Comparison of ENCODE assay signal across 24 cellular contexts in the genomic region with DNA sequence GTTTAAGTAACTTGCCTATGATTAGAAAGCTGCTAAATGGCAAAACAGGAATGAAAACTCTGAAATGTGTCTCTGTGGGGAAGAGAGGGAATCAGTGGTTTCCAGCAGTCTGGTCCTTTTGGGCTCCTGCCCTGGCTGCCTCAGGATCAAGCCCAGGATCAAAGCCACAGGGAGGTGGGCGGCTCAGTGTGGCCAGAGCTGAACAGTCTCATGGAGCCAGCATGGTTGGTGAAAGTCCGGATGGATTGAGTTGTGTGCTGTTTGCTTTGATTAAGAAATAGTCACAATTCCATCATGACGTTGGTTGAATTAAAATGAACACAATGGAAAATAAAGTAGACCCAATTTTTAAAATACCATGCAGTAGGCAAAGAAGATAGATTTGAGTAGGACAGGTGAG.
"Had no signal": no experiment of that assay in that cellular context is flagged by ENCODE, and none has a peak within 500 bp of the region (broad histone marks: within the 10 kb centered on the region; RNA-seq: fewer than 3 reads in every experiment).

No MANE protein-coding gene starts in this region.

- H3K27me3 ChIP-seq: gastrocnemius medialis, sigmoid colon, spleen, vagina had no signal

- DNase-seq: activated CD4-positive, alpha-beta T cell treated with anti-CD3 and anti-CD28 coated beads for 36 hours; activated CD4-positive, alpha-beta T cell treated with anti-CD3 and anti-CD28 coated beads, Interleukin-2, amount 50 U/mL, for 4 hours; activated CD8-positive, alpha-beta memory T cell treated with anti-CD3 and anti-CD28 coated beads, Interleukin-2, amount 50 U/mL, for 48 hours; activated naive CD4-positive, alpha-beta T cell treated with Interleukin-2 at 50 U/mL for 16 hours; activated naive CD8-positive, alpha-beta T cell treated with anti-CD3 and anti-CD28 coated beads, Interleukin-2, amount 10 ng/mL, durations not matched to agents 7 days and 5 days; activated T-cell treated with anti-CD3 and anti-CD28 coated beads, Interleukin-2, amount 50 U/mL, for 4 hours; amniotic stem cell; cerebellar nuclear complex; endodermal cell; esophagus squamous epithelium; gastrocnemius medialis; hippocampal formation; kidney glomerular epithelial cell; left ventricle myocardium inferior; sigmoid colon; spleen; stimulated activated CD4-positive, alpha-beta T cell treated with anti-CD3 and anti-CD28 coated beads, Interleukin-4, amount 100 ng/mL, for 24 hours; stimulated activated naive CD4-positive, alpha-beta T cell treated with Interleukin-2 at 50 U/mL for 16 hours had no signal

- H3K27me3 Mint-ChIP-seq: activated naive CD8-positive, alpha-beta T cell treated with anti-CD3 and anti-CD28 coated beads, Interleukin-2, amount 10 ng/mL, durations not matched to agents 7 days and 5 days; type B pancreatic cell had no signal

- H3K4me3 ChIP-seq: coronary artery, esophagus squamous epithelium, gastrocnemius medialis, left ventricle myocardium inferior, sigmoid colon, spleen, thoracic aorta, vagina had no signal

- H3K36me3 ChIP-seq: esophagus squamous epithelium, gastrocnemius medialis, left ventricle myocardium inferior, sigmoid colon, spleen, thoracic aorta, vagina had no signal

- H3K4me3 Mint-ChIP-seq: activated CD4-positive, alpha-beta T cell treated with anti-CD3 and anti-CD28 coated beads for 36 hours; activated naive CD8-positive, alpha-beta T cell treated with anti-CD3 and anti-CD28 coated beads, Interleukin-2, amount 10 ng/mL, durations not matched to agents 7 days and 5 days; activated T-cell treated with anti-CD3 and anti-CD28 coated beads, Interleukin-2, amount 50 U/mL, for 4 hours; endodermal cell; nephron; type B pancreatic cell had no signal

- H3K36me3 Mint-ChIP-seq: activated naive CD8-positive, alpha-beta T cell treated with anti-CD3 and anti-CD28 coated beads, Interleukin-2, amount 10 ng/mL, durations not matched to agents 7 days and 5 days; type B pancreatic cell had no signal

- H3K4me1 ChIP-seq: esophagus squamous epithelium, gastrocnemius medialis, left ventricle myocardium inferior, sigmoid colon, vagina had no signal

- FAIRE-seq: TTC549 had no signal

- H3K9me3 ChIP-seq: esophagus squamous epithelium, gastrocnemius medialis, left ventricle myocardium inferior, sigmoid colon, spleen, thoracic aorta, vagina had no signal

- H3K27ac ChIP-seq: coronary artery, esophagus squamous epithelium, gastrocnemius medialis, left ventricle myocardium inferior, sigmoid colon, spleen, thoracic aorta, vagina had no signal

- H3K27ac Mint-ChIP-seq: activated CD4-positive, alpha-beta T cell treated with anti-CD3 and anti-CD28 coated beads for 36 hours; activated naive CD8-positive, alpha-beta T cell treated with anti-CD3 and anti-CD28 coated beads, Interleukin-2, amount 10 ng/mL, durations not matched to agents 7 days and 5 days; endodermal cell; nephron; type B pancreatic cell had no signal

- H3K4me1 Mint-ChIP-seq: activated CD4-positive, alpha-beta T cell treated with anti-CD3 and anti-CD28 coated beads for 36 hours; activated naive CD8-positive, alpha-beta T cell treated with anti-CD3 and anti-CD28 coated beads, Interleukin-2, amount 10 ng/mL, durations not matched to agents 7 days and 5 days; endodermal cell had no signal

- ATAC-seq: activated CD4-positive, alpha-beta T cell treated with anti-CD3 and anti-CD28 coated beads for 36 hours; activated T-cell treated with anti-CD3 and anti-CD28 coated beads, Interleukin-2, amount 50 U/mL, for 4 hours; gastrocnemius medialis had no signal

- H3K9me3 Mint-ChIP-seq: activated naive CD8-positive, alpha-beta T cell treated with anti-CD3 and anti-CD28 coated beads, Interleukin-2, amount 10 ng/mL, durations not matched to agents 7 days and 5 days; activated T-cell treated with anti-CD3 and anti-CD28 coated beads, Interleukin-2, amount 50 U/mL, for 4 hours; endodermal cell; nephron; type B pancreatic cell had no signal
